In the genomic region with DNA sequence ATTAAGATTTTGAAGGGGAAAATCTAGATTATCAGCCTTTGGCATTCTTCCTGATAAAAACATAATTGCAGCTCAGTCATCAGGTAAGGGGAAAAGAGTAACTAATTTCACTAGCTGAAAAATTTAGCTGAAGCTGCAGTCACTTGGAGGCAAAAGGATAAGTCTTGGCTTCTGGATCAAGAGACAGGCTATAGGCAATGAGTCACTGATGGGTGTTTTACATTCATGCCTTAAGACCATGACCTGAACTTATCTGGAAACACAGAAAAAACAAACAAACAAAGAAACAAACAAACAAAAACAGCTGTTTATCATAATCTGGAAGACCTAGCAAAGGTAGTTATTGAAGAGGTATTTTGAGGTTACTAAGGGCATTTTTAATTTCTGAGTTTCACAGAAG, we compare ENCODE assay signal across 2 cellular contexts.
TF ChIP-seq lines count a peak whose summit lies in the region.

No MANE protein-coding gene starts in this region.

TF ChIP-seq in GM23338, 12 proteins besides CTCF, POLR2A, EP300 and RAD21 (continued from another document):
- TF ChIP-seq, protein P1, sequence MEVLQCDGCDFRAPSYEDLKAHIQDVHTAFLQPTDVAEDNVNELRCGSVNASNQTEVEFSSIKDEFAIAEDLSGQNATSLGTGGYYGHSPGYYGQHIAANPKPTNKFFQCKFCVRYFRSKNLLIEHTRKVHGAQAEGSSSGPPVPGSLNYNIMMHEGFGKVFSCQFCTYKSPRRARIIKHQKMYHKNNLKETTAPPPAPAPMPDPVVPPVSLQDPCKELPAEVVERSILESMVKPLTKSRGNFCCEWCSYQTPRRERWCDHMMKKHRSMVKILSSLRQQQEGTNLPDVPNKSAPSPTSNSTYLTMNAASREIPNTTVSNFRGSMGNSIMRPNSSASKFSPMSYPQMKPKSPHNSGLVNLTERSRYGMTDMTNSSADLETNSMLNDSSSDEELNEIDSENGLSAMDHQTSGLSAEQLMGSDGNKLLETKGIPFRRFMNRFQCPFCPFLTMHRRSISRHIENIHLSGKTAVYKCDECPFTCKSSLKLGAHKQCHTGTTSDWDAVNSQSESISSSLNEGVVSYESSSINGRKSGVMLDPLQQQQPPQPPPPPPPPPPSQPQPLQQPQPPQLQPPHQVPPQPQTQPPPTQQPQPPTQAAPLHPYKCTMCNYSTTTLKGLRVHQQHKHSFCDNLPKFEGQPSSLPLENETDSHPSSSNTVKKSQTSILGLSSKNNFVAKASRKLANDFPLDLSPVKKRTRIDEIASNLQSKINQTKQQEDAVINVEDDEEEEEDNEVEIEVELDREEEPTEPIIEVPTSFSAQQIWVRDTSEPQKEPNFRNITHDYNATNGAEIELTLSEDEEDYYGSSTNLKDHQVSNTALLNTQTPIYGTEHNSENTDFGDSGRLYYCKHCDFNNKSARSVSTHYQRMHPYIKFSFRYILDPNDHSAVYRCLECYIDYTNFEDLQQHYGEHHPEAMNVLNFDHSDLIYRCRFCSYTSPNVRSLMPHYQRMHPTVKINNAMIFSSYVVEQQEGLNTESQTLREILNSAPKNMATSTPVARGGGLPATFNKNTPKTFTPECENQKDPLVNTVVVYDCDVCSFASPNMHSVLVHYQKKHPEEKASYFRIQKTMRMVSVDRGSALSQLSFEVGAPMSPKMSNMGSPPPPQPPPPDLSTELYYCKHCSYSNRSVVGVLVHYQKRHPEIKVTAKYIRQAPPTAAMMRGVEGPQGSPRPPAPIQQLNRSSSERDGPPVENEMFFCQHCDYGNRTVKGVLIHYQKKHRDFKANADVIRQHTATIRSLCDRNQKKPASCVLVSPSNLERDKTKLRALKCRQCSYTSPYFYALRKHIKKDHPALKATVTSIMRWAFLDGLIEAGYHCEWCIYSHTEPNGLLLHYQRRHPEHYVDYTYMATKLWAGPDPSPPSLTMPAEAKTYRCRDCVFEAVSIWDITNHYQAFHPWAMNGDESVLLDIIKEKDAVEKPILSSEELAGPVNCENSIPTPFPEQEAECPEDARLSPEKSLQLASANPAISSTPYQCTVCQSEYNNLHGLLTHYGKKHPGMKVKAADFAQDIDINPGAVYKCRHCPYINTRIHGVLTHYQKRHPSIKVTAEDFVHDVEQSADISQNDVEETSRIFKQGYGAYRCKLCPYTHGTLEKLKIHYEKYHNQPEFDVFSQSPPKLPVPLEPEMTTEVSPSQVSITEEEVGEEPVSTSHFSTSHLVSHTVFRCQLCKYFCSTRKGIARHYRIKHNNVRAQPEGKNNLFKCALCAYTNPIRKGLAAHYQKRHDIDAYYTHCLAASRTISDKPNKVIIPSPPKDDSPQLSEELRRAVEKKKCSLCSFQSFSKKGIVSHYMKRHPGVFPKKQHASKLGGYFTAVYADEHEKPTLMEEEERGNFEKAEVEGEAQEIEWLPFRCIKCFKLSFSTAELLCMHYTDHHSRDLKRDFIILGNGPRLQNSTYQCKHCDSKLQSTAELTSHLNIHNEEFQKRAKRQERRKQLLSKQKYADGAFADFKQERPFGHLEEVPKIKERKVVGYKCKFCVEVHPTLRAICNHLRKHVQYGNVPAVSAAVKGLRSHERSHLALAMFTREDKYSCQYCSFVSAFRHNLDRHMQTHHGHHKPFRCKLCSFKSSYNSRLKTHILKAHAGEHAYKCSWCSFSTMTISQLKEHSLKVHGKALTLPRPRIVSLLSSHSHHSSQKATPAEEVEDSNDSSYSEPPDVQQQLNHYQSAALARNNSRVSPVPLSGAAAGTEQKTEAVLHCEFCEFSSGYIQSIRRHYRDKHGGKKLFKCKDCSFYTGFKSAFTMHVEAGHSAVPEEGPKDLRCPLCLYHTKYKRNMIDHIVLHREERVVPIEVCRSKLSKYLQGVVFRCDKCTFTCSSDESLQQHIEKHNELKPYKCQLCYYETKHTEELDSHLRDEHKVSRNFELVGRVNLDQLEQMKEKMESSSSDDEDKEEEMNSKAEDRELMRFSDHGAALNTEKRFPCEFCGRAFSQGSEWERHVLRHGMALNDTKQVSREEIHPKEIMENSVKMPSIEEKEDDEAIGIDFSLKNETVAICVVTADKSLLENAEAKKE (CRISPR knock-in tag; IDR thresholded peaks at IDR 0.05): no peak
- TF ChIP-seq ZNF331 (CRISPR knock-in tag; IDR thresholded peaks at IDR 0.05; ENCODE audit: low read depth) (no peak), POLR2AphosphoS5 (IDR thresholded peaks at IDR 0.05; ENCODE audit: low read depth) (no peak), EZH2 (IDR thresholded peaks at IDR 0.05; ENCODE audit: low read depth, unreplicated experiment) (no peak), REST (IDR thresholded peaks at IDR 0.05; ENCODE audit: unreplicated experiment) (no peak), EZH2phosphoT487 (IDR thresholded peaks at IDR 0.05; ENCODE audit: unreplicated experiment) (no peak)
- TF ChIP-seq, protein P2, sequence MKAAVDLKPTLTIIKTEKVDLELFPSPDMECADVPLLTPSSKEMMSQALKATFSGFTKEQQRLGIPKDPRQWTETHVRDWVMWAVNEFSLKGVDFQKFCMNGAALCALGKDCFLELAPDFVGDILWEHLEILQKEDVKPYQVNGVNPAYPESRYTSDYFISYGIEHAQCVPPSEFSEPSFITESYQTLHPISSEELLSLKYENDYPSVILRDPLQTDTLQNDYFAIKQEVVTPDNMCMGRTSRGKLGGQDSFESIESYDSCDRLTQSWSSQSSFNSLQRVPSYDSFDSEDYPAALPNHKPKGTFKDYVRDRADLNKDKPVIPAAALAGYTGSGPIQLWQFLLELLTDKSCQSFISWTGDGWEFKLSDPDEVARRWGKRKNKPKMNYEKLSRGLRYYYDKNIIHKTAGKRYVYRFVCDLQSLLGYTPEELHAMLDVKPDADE (IDR thresholded peaks at IDR 0.05): no peak

TF ChIP-seq in WTC11, 78 proteins besides CTCF, POLR2A, EP300 and RAD21 (continued from another document):
- TF ChIP-seq AFF4 (CRISPR knock-in tag; IDR thresholded peaks at IDR 0.05; ENCODE audit: borderline replicate concordance) (no peak), MXD4 (CRISPR knock-in tag; IDR thresholded peaks at IDR 0.05; ENCODE audit: borderline replicate concordance) (no peak), ATF3 (CRISPR knock-in tag; conservative IDR thresholded peaks at IDR 0.05) (no peak)
